ENCODE assay signal across 1 cellular context in the genomic region with DNA sequence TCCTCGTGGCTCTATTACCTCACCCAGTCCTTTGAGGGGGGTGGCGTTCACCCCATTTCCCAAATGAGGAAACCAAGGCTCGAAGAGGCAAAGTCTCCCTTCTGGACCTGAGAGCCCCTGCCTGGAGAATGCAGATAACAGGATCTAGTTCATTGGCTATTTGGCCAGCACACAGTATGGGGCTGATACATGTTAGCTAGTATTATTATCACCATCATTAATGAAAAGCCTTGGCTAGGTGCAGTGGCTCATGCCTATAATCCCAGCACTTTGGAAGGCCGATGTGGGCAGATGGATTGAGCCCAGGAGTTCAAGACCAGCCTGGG.
TF ChIP-seq lines count a peak whose summit lies in the region.

No MANE protein-coding gene starts in this region.

TF ChIP-seq in HCT116, 20 proteins besides CTCF, POLR2A, EP300 and RAD21:
- no peak for TF ChIP-seq CBX3 (IDR thresholded peaks at IDR 0.05; ENCODE audit: low read depth)
- no peak for TF ChIP-seq TCF7L2 (IDR thresholded peaks at IDR 0.05; ENCODE audit: borderline replicate concordance, extremely low read depth, insufficient read depth, insufficient read length)
- TF ChIP-seq SRF (IDR thresholded peaks at IDR 0.05; ENCODE audit: low read depth): no peak
- no peak for TF ChIP-seq EZH2phosphoT487 (IDR thresholded peaks at IDR 0.05; ENCODE audit: borderline replicate concordance)
- no peak for TF ChIP-seq JUND (IDR thresholded peaks at IDR 0.05)
- TF ChIP-seq YY1 (IDR thresholded peaks at IDR 0.05; ENCODE audit: extremely low read depth, insufficient replicate concordance, low read depth, low read length): no peak
- TF ChIP-seq SP1 (IDR thresholded peaks at IDR 0.05; ENCODE audit: low read depth): no peak
- TF ChIP-seq SIN3A (IDR thresholded peaks at IDR 0.05; ENCODE audit: low read depth): no peak
- TF ChIP-seq POLR2AphosphoS5 (IDR thresholded peaks at IDR 0.05; ENCODE audit: low read depth, low read length): no peak
- TF ChIP-seq, protein P1, sequence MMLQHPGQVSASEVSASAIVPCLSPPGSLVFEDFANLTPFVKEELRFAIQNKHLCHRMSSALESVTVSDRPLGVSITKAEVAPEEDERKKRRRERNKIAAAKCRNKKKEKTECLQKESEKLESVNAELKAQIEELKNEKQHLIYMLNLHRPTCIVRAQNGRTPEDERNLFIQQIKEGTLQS (IDR thresholded peaks at IDR 0.05): no peak
